9 cellular contexts compared by ENCODE assay signal in genomic region chr5:154308457-154309360, GRCh38.
A peak's percentile ranks its signal among the peaks of the same experiment; 100 is the strongest.
DNase-seq lines count a peak whose midpoint lies in the region; ATAC-seq and TF ChIP-seq lines count a peak whose summit lies in the region.
"Had no signal": no experiment of that assay in that cellular context is flagged by ENCODE, and none has a peak within 500 bp of the region (broad histone marks: within the 10 kb centered on the region; RNA-seq: fewer than 3 reads in every experiment).

No MANE protein-coding gene starts in this region.

- peaks cover 0 to 9% of the 10 kb centered on the region in 2 donors for H3K9me3 Mint-ChIP-seq in activated T-cell treated with anti-CD3 and anti-CD28 coated beads, Interleukin-2, amount 50 U/mL, for 72 hours
- H3K9me3 Mint-ChIP-seq in stimulated activated effector memory CD8-positive, alpha-beta T cell treated with anti-CD3 and anti-CD28 coated beads, Interleukin-12 subunit alpha, Interleukin-12 subunit beta, amount 100 ng/mL, for 72 hours, result peaks cover 7% of the 10 kb centered on the region

- H3K9me3 ChIP-seq in SJCRH30 (replicated peaks) (peaks cover 2% of the 10 kb centered on the region; the same call in 1 of the 2 replicates), mucosa of descending colon (no peaks in the 10 kb centered on the region)

- peaks cover 6% of the 10 kb centered on the region; the same call in 1 of the 2 replicates for H3K4me1 ChIP-seq in SJCRH30
- no peaks in the 10 kb centered on the region for H3K4me1 ChIP-seq in mucosa of descending colon (ENCODE audit: low read depth)

- H3K27ac Mint-ChIP-seq in activated T-cell treated with anti-CD3 and anti-CD28 coated beads, Interleukin-2, amount 50 U/mL, for 72 hours, result peak overlapping the region; percentile 76
- H3K27ac Mint-ChIP-seq in stimulated activated effector memory CD8-positive, alpha-beta T cell treated with anti-CD3 and anti-CD28 coated beads, Interleukin-12 subunit alpha, Interleukin-12 subunit beta, amount 100 ng/mL, for 72 hours, result peak overlapping the region; percentile 66

- H3K4me3 ChIP-seq in SJCRH30 (no peak overlapping the region), mucosa of descending colon (no peak overlapping the region)

- H3K36me3 ChIP-seq in SJCRH30 (peaks cover 6% of the 10 kb centered on the region; the same call in 1 of the 2 replicates), mucosa of descending colon (ENCODE audit: low read depth) (no peaks in the 10 kb centered on the region)

- H3K4me3 Mint-ChIP-seq in activated T-cell treated with anti-CD3 and anti-CD28 coated beads, Interleukin-2, amount 50 U/mL, for 72 hours, result no peak overlapping the region
- peak overlapping the region; percentile 1 for H3K4me3 Mint-ChIP-seq in stimulated activated effector memory CD8-positive, alpha-beta T cell treated with anti-CD3 and anti-CD28 coated beads, Interleukin-12 subunit alpha, Interleukin-12 subunit beta, amount 100 ng/mL, for 72 hours

- no peak for TF ChIP-seq CTCF in mucosa of descending colon (IDR thresholded peaks at IDR 0.05)

- H3K4me1 Mint-ChIP-seq in activated T-cell treated with anti-CD3 and anti-CD28 coated beads, Interleukin-2, amount 50 U/mL, for 72 hours (ENCODE audit: low read depth), result peaks cover 40% of the 10 kb centered on the region
- H3K4me1 Mint-ChIP-seq in stimulated activated effector memory CD8-positive, alpha-beta T cell treated with anti-CD3 and anti-CD28 coated beads, Interleukin-12 subunit alpha, Interleukin-12 subunit beta, amount 100 ng/mL, for 72 hours, result peaks cover 55% of the 10 kb centered on the region

- intact Hi-C loops in mucosa of descending colon (cut with DNase I, micrococcal nuclease), result no loop called here

- ATAC-seq in activated T-cell treated with anti-CD3 and anti-CD28 coated beads, Interleukin-2, amount 50 U/mL, for 72 hours (replicated peaks in 1 of 2), result no peak
- ATAC-seq in stimulated activated effector memory CD8-positive, alpha-beta T cell treated with anti-CD3 and anti-CD28 coated beads, Interleukin-12 subunit alpha, Interleukin-12 subunit beta, amount 100 ng/mL, for 72 hours, result no peak
- ATAC-seq in mucosa of descending colon, result no peak
- ATAC-seq in left lobe of liver, result no peak

- no peak for DNase-seq in activated T-cell treated with anti-CD3 and anti-CD28 coated beads, Interleukin-2, amount 50 U/mL, for 72 hours
- no peak for DNase-seq in activated T-cell treated with anti-CD3 and anti-CD28 coated beads, Interleukin-2, amount 50 U/mL, for 1 hour
- DNase-seq in SJCRH30 (peak; percentile 27 to 33), epithelial cell of prostate (ENCODE audit: low read depth, low spot score) (no peak), mucosa of descending colon (no peak), left lobe of liver (ENCODE audit: low spot score) (no peak), ureter (ENCODE audit: low spot score) (no peak)
- DNase-seq in stimulated activated effector memory CD8-positive, alpha-beta T cell treated with anti-CD3 and anti-CD28 coated beads, Interleukin-12 subunit alpha, Interleukin-12 subunit beta, amount 100 ng/mL, for 72 hours (ENCODE audit: low spot score in 2 of 2), result no peak
- DNase-seq: NCI-H1436 had no signal

- H3K27ac ChIP-seq in SJCRH30, result no peak overlapping the region
- H3K27ac ChIP-seq in epithelial cell of prostate, result peak overlapping the region; percentile 7

- H3K27me3 ChIP-seq in SJCRH30, result no peaks in the 10 kb centered on the region

- no peaks in the 10 kb centered on the region for H3K27me3 Mint-ChIP-seq in activated T-cell treated with anti-CD3 and anti-CD28 coated beads, Interleukin-2, amount 50 U/mL, for 72 hours (ENCODE audit: low read depth)

- peaks cover 12 to 28% of the 10 kb centered on the region in 2 donors for H3K36me3 Mint-ChIP-seq in activated T-cell treated with anti-CD3 and anti-CD28 coated beads, Interleukin-2, amount 50 U/mL, for 72 hours (ENCODE audit: insufficient read depth in 2 of 2)
- peaks cover 5% of the 10 kb centered on the region for H3K36me3 Mint-ChIP-seq in stimulated activated effector memory CD8-positive, alpha-beta T cell treated with anti-CD3 and anti-CD28 coated beads, Interleukin-12 subunit alpha, Interleukin-12 subunit beta, amount 100 ng/mL, for 72 hours

Comparison
In these comparisons a context has a peak if more than half of its experiments do, and no peak if none do; other contexts are left out.
1. DNase-seq: peak in SJCRH30 (2 of 2); none in activated T-cell treated with anti-CD3 and anti-CD28 coated beads, Interleukin-2, amount 50 U/mL, for 72 hours (0 of 2), activated T-cell treated with anti-CD3 and anti-CD28 coated beads, Interleukin-2, amount 50 U/mL, for 1 hour (single experiment), epithelial cell of prostate (single experiment), stimulated activated effector memory CD8-positive, alpha-beta T cell treated with anti-CD3 and anti-CD28 coated beads, Interleukin-12 subunit alpha, Interleukin-12 subunit beta, amount 100 ng/mL, for 72 hours (0 of 2), mucosa of descending colon (0 of 3), left lobe of liver (single experiment) and ureter (single experiment).